Comparison of ENCODE assay signal across 8 cellular contexts in the genomic region with DNA sequence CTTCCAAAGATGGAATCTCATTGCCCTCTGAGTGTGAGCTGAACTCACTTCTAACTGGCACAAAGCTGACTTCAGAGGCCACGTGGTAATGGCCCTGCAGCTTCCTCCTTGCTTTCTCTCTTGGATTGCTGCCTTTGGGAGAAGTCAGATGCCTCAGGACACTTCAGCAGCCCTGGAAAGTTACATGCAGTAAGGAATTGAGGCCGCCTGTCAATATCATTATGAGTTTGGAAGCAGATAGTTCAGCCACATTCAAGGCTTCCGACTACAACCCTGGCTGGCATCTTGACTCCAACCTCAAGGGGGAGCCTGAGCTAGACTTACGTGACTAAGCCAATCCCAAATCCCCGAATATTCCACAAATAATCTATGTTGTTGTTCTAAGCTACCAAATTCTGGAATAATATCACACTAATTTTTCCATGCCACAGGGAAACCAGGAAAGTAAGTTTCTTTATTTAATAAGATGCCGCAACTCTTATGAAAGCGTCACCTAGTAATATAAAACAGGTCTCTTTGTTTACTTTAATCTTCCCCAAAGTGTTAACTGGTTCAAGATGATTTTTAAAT. TPM values are rescaled to one million over a fixed set of nuclear protein-coding genes. Genes with fewer than 3 reads are reported as not detected.
A peak's percentile ranks its signal among the peaks of the same experiment; 100 is the strongest.
DNase-seq lines count a peak whose midpoint lies in the region; ATAC-seq and TF ChIP-seq lines count a peak whose summit lies in the region.

No MANE protein-coding gene starts in this region.

- H3K27me3 ChIP-seq in right lobe of liver (no peaks in the 10 kb centered on the region), upper lobe of right lung (no peaks in the 10 kb centered on the region)

- H3K36me3 ChIP-seq in right lobe of liver: peaks cover 0 to 13% (median 3%) of the 10 kb centered on the region in 4 donors
- peaks cover 51% of the 10 kb centered on the region for H3K36me3 ChIP-seq in upper lobe of right lung

- intact Hi-C loops in right lobe of liver (cut with DNase I) (loop anchor here in 1 of 2 donors (10.0 kb wide), 1 partner anchor 250 kb away; no protein-coding TSS in a partner anchor), upper lobe of right lung (cut with DNase I) (no loop called here)

- no peak for TF ChIP-seq POLR2A in right lobe of liver (IDR thresholded peaks at IDR 0.05)

- peak; percentile 76 to 86 (median 80) for ATAC-seq in right lobe of liver
- ATAC-seq in upper lobe of right lung: peak; percentile 84
- no peak for ATAC-seq in HG03045 (IDR thresholded peaks at IDR 0.05; ENCODE audit: unreplicated experiment)

- peak; percentile 71 for DNase-seq in GM03348 (ENCODE audit: low spot score)
- DNase-seq in NCI-H226: peak; percentile 45
- peak; percentile 88 for DNase-seq in choroid plexus epithelial cell (ENCODE audit: low read depth)
- DNase-seq in right lobe of liver: peak in 1 of 3 donors; percentile 30
- DNase-seq in upper lobe of right lung: no peak
- DNase-seq in stimulated activated CD4-positive, alpha-beta T cell treated with anti-CD3 and anti-CD28 coated beads, Interleukin-2, amount 100 ng/mL, for 48 hours: no peak

- TF ChIP-seq CTCF in 22Rv1 (IDR thresholded peaks at IDR 0.05): peak; percentile 74
- peak; percentile 89 for TF ChIP-seq CTCF in choroid plexus epithelial cell (conservative IDR thresholded peaks at IDR 0.05; ENCODE audit: low read depth, low read length)
- peak; percentile 48 to 64 (median 56) for TF ChIP-seq CTCF in right lobe of liver (IDR thresholded peaks at IDR 0.05)
- TF ChIP-seq CTCF in upper lobe of right lung (IDR thresholded peaks at IDR 0.05): peak; percentile 71

- H3K4me3 ChIP-seq in choroid plexus epithelial cell (ENCODE audit: low read depth, low read length) (no peak overlapping the region), right lobe of liver (no peak overlapping the region), upper lobe of right lung (no peak overlapping the region)

- H3K4me1 ChIP-seq in right lobe of liver: peaks cover 0 to 24% (median 0%) of the 10 kb centered on the region in 4 donors
- peaks cover 6% of the 10 kb centered on the region for H3K4me1 ChIP-seq in upper lobe of right lung

- WGBS in right lobe of liver (ENCODE audit: insufficient coverage, low coverage, low lambda C conversion rate, missing lambda C conversion rate): 53% methylated on average over 7 of the region's 7 CpGs

- H3K27ac ChIP-seq in 22Rv1 (no peak overlapping the region), right lobe of liver (no peak overlapping the region), upper lobe of right lung (peak overlapping the region; percentile 26)

- H3K9me3 ChIP-seq in right lobe of liver (no peaks in the 10 kb centered on the region), upper lobe of right lung (no peaks in the 10 kb centered on the region)

RNA-seq across cellular contexts. Expression of a gene that starts 13.6 kb away (rescaled TPM):
- total RNA-seq in right lobe of liver: 10 to 100 TPM; 13.3 to 28.3 (median 18.3) TPM
- total RNA-seq in upper lobe of right lung: 30.3 TPM

RNA-seq across cellular contexts. Expression of a gene that starts 18.0 kb away (rescaled TPM):
- total RNA-seq in right lobe of liver (1 to 10 TPM; 1.5 to 3.9 (median 2.7) TPM), upper lobe of right lung (106 TPM)

Comparison
In these comparisons a context has a peak if more than half of its experiments do, and no peak if none do; other contexts are left out.
1. DNase-seq: peak in GM03348 (single experiment), NCI-H226 (single experiment) and choroid plexus epithelial cell (single experiment); none in upper lobe of right lung (single experiment) and stimulated activated CD4-positive, alpha-beta T cell treated with anti-CD3 and anti-CD28 coated beads, Interleukin-2, amount 100 ng/mL, for 48 hours (0 of 2).
2. RNA of a gene that starts 18.0 kb away (total RNA-seq): 106 TPM in upper lobe of right lung (single experiment); 1.5 to 3.9 TPM in right lobe of liver; every median in the first group is over 10 times any median in the second.
3. Peak in every context shown above with its lines, with median percentiles within 50 percentile points of each other: CTCF ChIP-seq.